1 cellular context compared by ENCODE assay signal in the genomic region with DNA sequence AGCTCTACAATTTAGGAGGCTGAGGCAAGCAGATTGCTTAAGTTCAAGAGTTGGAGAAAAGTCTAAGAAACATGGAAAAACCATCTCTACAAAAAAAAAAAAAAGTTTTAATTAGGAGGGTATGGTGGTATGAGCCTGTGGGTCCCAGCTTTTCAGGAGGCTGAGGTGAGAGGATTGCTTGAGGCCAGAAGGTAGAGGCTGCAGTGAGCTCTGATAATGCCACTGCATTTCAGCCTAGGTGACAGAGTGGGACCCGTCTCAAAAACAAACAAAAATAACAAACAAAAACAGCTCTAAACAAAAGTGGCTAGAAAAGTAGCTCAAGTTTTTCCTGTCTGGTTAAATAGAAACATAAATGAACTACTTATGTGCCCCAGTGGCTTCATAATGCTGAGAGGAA.
TF ChIP-seq lines count a peak whose summit lies in the region.

No MANE protein-coding gene starts in this region.

TF ChIP-seq in K562, 482 proteins besides CTCF, POLR2A, EP300 and RAD21:
- TF ChIP-seq, protein P1, sequence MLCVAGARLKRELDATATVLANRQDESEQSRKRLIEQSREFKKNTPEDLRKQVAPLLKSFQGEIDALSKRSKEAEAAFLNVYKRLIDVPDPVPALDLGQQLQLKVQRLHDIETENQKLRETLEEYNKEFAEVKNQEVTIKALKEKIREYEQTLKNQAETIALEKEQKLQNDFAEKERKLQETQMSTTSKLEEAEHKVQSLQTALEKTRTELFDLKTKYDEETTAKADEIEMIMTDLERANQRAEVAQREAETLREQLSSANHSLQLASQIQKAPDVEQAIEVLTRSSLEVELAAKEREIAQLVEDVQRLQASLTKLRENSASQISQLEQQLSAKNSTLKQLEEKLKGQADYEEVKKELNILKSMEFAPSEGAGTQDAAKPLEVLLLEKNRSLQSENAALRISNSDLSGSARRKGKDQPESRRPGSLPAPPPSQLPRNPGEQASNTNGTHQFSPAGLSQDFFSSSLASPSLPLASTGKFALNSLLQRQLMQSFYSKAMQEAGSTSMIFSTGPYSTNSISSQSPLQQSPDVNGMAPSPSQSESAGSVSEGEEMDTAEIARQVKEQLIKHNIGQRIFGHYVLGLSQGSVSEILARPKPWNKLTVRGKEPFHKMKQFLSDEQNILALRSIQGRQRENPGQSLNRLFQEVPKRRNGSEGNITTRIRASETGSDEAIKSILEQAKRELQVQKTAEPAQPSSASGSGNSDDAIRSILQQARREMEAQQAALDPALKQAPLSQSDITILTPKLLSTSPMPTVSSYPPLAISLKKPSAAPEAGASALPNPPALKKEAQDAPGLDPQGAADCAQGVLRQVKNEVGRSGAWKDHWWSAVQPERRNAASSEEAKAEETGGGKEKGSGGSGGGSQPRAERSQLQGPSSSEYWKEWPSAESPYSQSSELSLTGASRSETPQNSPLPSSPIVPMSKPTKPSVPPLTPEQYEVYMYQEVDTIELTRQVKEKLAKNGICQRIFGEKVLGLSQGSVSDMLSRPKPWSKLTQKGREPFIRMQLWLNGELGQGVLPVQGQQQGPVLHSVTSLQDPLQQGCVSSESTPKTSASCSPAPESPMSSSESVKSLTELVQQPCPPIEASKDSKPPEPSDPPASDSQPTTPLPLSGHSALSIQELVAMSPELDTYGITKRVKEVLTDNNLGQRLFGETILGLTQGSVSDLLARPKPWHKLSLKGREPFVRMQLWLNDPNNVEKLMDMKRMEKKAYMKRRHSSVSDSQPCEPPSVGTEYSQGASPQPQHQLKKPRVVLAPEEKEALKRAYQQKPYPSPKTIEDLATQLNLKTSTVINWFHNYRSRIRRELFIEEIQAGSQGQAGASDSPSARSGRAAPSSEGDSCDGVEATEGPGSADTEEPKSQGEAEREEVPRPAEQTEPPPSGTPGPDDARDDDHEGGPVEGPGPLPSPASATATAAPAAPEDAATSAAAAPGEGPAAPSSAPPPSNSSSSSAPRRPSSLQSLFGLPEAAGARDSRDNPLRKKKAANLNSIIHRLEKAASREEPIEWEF (CRISPR knock-in tag; IDR thresholded peaks at IDR 0.05), result no peak
- TF ChIP-seq, protein P2, sequence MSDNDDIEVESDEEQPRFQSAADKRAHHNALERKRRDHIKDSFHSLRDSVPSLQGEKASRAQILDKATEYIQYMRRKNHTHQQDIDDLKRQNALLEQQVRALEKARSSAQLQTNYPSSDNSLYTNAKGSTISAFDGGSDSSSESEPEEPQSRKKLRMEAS (CRISPR knock-in tag; IDR thresholded peaks at IDR 0.05), result no peak
- no peak for TF ChIP-seq MCM3 (IDR thresholded peaks at IDR 0.05)
